Comparison of ENCODE assay signal across 30 cellular contexts in the genomic region with DNA sequence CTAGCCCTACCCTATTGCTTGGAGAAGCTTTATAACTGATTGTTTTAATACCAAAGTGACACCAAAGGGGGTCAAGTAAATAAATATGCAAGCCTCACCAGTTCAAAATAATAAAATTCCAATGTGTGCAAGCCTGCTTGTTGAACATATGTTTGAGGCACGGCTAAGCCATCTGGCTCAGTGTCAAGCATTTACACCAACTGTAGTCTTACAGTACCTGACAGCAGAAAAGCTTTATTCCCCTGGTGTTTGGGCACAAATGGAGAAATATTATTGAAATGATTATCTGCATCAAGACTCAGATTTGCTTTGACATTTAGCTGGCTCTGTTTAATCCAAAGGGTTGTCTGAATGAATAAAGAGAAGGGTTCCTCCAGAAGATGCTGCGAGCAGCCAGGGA.
DNase-seq lines count a peak whose midpoint lies in the region; ATAC-seq, FAIRE-seq and TF ChIP-seq lines count a peak whose summit lies in the region.
"Had no signal": no experiment of that assay in that cellular context is flagged by ENCODE, and none has a peak within 500 bp of the region (broad histone marks: within the 10 kb centered on the region; RNA-seq: fewer than 3 reads in every experiment).

No MANE protein-coding gene starts in this region.

- FAIRE-seq in D721Med (lab: Jason Lieb, UNC): peak; percentile 6
- FAIRE-seq: colon, G401.6, GM19239, pancreas had no signal

- H3K4me3 ChIP-seq in choroid plexus epithelial cell (ENCODE audit: low read depth, low read length): no peak overlapping the region
- H3K4me3 ChIP-seq in lower leg skin (ENCODE audit: low read depth, poor library complexity, severe bottlenecking): no peak overlapping the region
- H3K4me3 ChIP-seq: body of pancreas, hepatocyte, pancreas, right lobe of liver, thoracic aorta had no signal

- intact Hi-C loops in lower leg skin (cut with DNase I; ENCODE audit: low total_unique reads): no loop called here

- no peak for TF ChIP-seq POLR2A in lower leg skin (IDR thresholded peaks at IDR 0.05)

- DNase-seq in D721Med (ENCODE audit: insufficient read length, low spot score) (no peak), NCI-H82 (lab: John Stamatoyannopoulos, UW) (peak; percentile 86), choroid plexus epithelial cell (ENCODE audit: low read depth) (peak; percentile 8), occipital lobe (lab: John Stamatoyannopoulos, UW) (no peak), lower leg skin (ENCODE audit: low spot score in 2 of 2) (no peak), NCI-H2196 treated with DMSO at 0.1 percent for 48 hours (lab: John Stamatoyannopoulos, UW; ENCODE audit: unreplicated experiment) (no peak)
- DNase-seq: activated CD4-positive, alpha-beta T cell treated with anti-CD3 and anti-CD28 coated beads, Interleukin-2, amount 50 U/mL, for 4 hours; activated CD4-positive, CD25-positive, alpha-beta regulatory T cell; body of pancreas; effector CD8-positive, alpha-beta T cell; foreskin melanocyte; HCEC 1CT; left ventricle myocardium superior; NCI-H1105; NCI-H2107; NCI-H774; OCI-M1; pancreas; right lobe of liver; stimulated activated naive CD8-positive, alpha-beta T cell treated with anti-CD3 and anti-CD28 coated beads, Interleukin-15, Interleukin-2, amounts not matched to agents 100 U/mL and 50 U/mL, for 24 hours; SW 1271; T1000 had no signal

- TF ChIP-seq RAD21 in Ishikawa (IDR thresholded peaks at IDR 0.05; ENCODE audit: low read depth): no peak

- ATAC-seq in HG03354 (IDR thresholded peaks at IDR 0.05; ENCODE audit: poor library complexity, severe bottlenecking, unreplicated experiment): no peak
- ATAC-seq: body of pancreas; left ventricle myocardium superior; natural killer cell treated with Interleukin-12 subunit alpha and Interleukin-12 subunit beta and Interleukin-15 and Interleukin-18, amount 100 ng/mL, for 72 hours; pancreas; right lobe of liver; stimulated activated naive CD8-positive, alpha-beta T cell treated with anti-CD3 and anti-CD28 coated beads, Interleukin-15, Interleukin-2, amounts not matched to agents 100 U/mL and 50 U/mL, for 24 hours had no signal

- TF ChIP-seq CTCF in D721Med (IDR thresholded peaks at IDR 0.05; ENCODE audit: insufficient read depth, missing control alignments): no peak
- no peak for TF ChIP-seq CTCF in choroid plexus epithelial cell (conservative IDR thresholded peaks at IDR 0.05; ENCODE audit: low read depth, low read length)
- no peak for TF ChIP-seq CTCF in lower leg skin (IDR thresholded peaks at IDR 0.05)

- WGBS in lower leg skin, 2 donors: 13 to 37% methylated on average over 2 of the region's 2 CpGs

- TF ChIP-seq EP300 in Ishikawa (IDR thresholded peaks at IDR 0.05; ENCODE audit: borderline replicate concordance): no peak

TF ChIP-seq in Ishikawa, 13 proteins besides CTCF, POLR2A, EP300 and RAD21:
- no peak for TF ChIP-seq TAF1 (IDR thresholded peaks at IDR 0.05; ENCODE audit: low read depth)
- 0 out of 2 replicates have a peak, but pooled peaks have one; percentile 24 for TF ChIP-seq NFIC (IDR thresholded peaks at IDR 0.05)

Comparison
In these comparisons a context has a peak if more than half of its experiments do, and no peak if none do; other contexts are left out.
1. DNase-seq: peak in NCI-H82 (single experiment) and choroid plexus epithelial cell (single experiment); none in D721Med (single experiment), occipital lobe (single experiment), lower leg skin (0 of 2) and NCI-H2196 treated with DMSO at 0.1 percent for 48 hours (single experiment).